In genomic region chr11:91495837-91496236, GRCh38 we compare ENCODE assay signal across 1 cellular context.
TF ChIP-seq lines count a peak whose summit lies in the region.

No MANE protein-coding gene starts in this region.

TF ChIP-seq in SK-N-SH, 30 proteins besides CTCF, POLR2A, EP300 and RAD21 (continued from another document):
- TF ChIP-seq MXI1 (IDR thresholded peaks at IDR 0.05; ENCODE audit: low read depth, low read length) (no peak), ZBTB33 (IDR thresholded peaks at IDR 0.05; ENCODE audit: borderline replicate concordance, low read depth) (no peak), SIN3A (IDR thresholded peaks at IDR 0.05; ENCODE audit: borderline replicate concordance, low read depth, low read length) (no peak)
